ENCODE assay signal across 13 cellular contexts in the genomic region with DNA sequence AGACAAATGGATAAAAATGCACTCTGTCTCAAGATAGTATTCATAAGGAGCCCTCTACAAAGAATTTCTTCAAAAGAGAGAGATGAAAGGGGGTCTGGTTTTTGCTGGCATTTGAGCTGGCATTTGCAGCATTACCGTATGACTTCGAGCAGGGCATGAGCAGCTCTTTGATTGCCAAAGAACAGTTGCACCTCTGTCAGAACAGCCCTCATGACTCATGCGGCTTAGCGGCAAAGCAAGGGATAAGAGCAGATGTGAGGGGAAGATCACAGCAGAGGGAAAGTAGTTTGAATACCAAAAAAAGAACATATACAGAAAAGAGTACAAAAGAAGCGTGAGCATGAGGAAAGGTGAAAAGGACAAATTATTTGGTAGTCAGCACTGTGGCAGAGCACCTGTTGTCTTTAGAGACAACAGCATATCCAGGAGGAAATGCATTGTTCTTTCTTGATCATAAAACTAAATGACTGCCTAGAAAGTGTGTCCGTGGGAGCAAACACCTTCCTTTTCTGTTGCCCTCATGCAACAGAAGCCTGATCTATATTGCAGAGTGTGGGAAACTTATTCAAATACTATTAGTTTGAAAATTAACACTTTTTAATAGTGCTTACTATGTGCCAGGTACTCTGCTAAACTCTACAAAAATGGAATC.
A peak's percentile ranks its signal among the peaks of the same experiment; 100 is the strongest.
DNase-seq lines count a peak whose midpoint lies in the region; ATAC-seq, FAIRE-seq and TF ChIP-seq lines count a peak whose summit lies in the region.
"Had no signal": no experiment of that assay in that cellular context is flagged by ENCODE, and none has a peak within 500 bp of the region (broad histone marks: within the 10 kb centered on the region; RNA-seq: fewer than 3 reads in every experiment).

No MANE protein-coding gene starts in this region.

- no peaks in the 10 kb centered on the region for H3K9me3 ChIP-seq in astrocyte (ENCODE audit: insufficient read depth, low read depth, low read length)
- H3K9me3 ChIP-seq in thyroid gland = no peaks in the 10 kb centered on the region
- H3K9me3 ChIP-seq in endodermal cell (ENCODE audit: control insufficient read depth, low read length) = no peaks in the 10 kb centered on the region
- H3K9me3 ChIP-seq: ascending aorta, sigmoid colon had no signal

- H3K18ac ChIP-seq in mesendoderm (ENCODE audit: low read length) = no peak overlapping the region

- H3K27me3 Mint-ChIP-seq in astrocyte (ENCODE audit: low read depth, unreplicated experiment) (peaks cover 7% of the 10 kb centered on the region), endodermal cell (ENCODE audit: insufficient read depth) (no peaks in the 10 kb centered on the region)

- ATAC-seq in HG02885 (IDR thresholded peaks at IDR 0.05; ENCODE audit: poor library complexity, unreplicated experiment) = no peak

- H3K27ac ChIP-seq in KMS-11 = no peak overlapping the region
- H3K27ac ChIP-seq in astrocyte (ENCODE audit: low read depth, low read length) = no peak overlapping the region
- no peak overlapping the region for H3K27ac ChIP-seq in mesendoderm (ENCODE audit: low read depth, low read length)
- H3K27ac ChIP-seq in thyroid gland = no peak overlapping the region
- H3K27ac ChIP-seq in endodermal cell (ENCODE audit: low read depth, low read length) = no peak overlapping the region
- H3K27ac ChIP-seq: ascending aorta had no signal

- H3K56ac ChIP-seq in mesendoderm (ENCODE audit: low read length) = no peak overlapping the region

- H3K36me3 Mint-ChIP-seq in astrocyte (ENCODE audit: low read depth, unreplicated experiment) (no peaks in the 10 kb centered on the region), endodermal cell (ENCODE audit: low read depth) (no peaks in the 10 kb centered on the region)

- no peak overlapping the region for H2BK5ac ChIP-seq in mesendoderm (ENCODE audit: low read length)

- H3K36me3 ChIP-seq in KMS-11 (ENCODE audit: insufficient read depth) (no peaks in the 10 kb centered on the region), astrocyte (ENCODE audit: insufficient read depth, low read length) (no peaks in the 10 kb centered on the region), mesendoderm (ENCODE audit: control insufficient read depth, insufficient read depth, low read length) (no peaks in the 10 kb centered on the region), thyroid gland (no peaks in the 10 kb centered on the region), endodermal cell (ENCODE audit: control insufficient read depth, insufficient read depth, low read length) (no peaks in the 10 kb centered on the region)
- H3K36me3 ChIP-seq: ascending aorta, sigmoid colon had no signal

- intact Hi-C loops in thyroid gland (cut with DNase I) = no loop called here

- H3K27ac Mint-ChIP-seq in astrocyte (ENCODE audit: unreplicated experiment) (no peak overlapping the region), endodermal cell (no peak overlapping the region)

- H3K79me1 ChIP-seq in mesendoderm (ENCODE audit: low read length) = no peaks in the 10 kb centered on the region

- H4K5ac ChIP-seq in mesendoderm (ENCODE audit: low read length) = no peak overlapping the region

- H3K27me3 ChIP-seq in KMS-11 (ENCODE audit: insufficient read depth, low read depth) (no peaks in the 10 kb centered on the region), astrocyte (ENCODE audit: insufficient read depth, low read length) (peaks cover 2% of the 10 kb centered on the region), mesendoderm (ENCODE audit: insufficient read depth, low read length, poor library complexity) (no peaks in the 10 kb centered on the region), thyroid gland (no peaks in the 10 kb centered on the region), endodermal cell (ENCODE audit: control insufficient read depth, insufficient read depth, low read length, poor library complexity, severe bottlenecking) (no peaks in the 10 kb centered on the region)
- H3K27me3 ChIP-seq: ascending aorta, sigmoid colon had no signal

- H3K4me3 Mint-ChIP-seq in astrocyte (ENCODE audit: unreplicated experiment) (no peak overlapping the region), endodermal cell (no peak overlapping the region)

- no peak overlapping the region for H3K4ac ChIP-seq in mesendoderm (ENCODE audit: low read depth, low read length)

- H3K79me2 ChIP-seq in KMS-11 (ENCODE audit: insufficient read depth, low read depth) = no peaks in the 10 kb centered on the region
- H3K79me2 ChIP-seq in astrocyte (ENCODE audit: insufficient read depth, low read length) = no peaks in the 10 kb centered on the region
- no peaks in the 10 kb centered on the region for H3K79me2 ChIP-seq in mesendoderm (ENCODE audit: control insufficient read depth, insufficient read depth, low read length)

- H2AK5ac ChIP-seq in mesendoderm (ENCODE audit: low read length) = no peak overlapping the region

- TF ChIP-seq CTCF in KMS-11 (conservative IDR thresholded peaks at IDR 0.05; ENCODE audit: low read depth, low read length) (no peak), astrocyte (IDR thresholded peaks at IDR 0.05; ENCODE audit: insufficient read depth, low read depth, low read length) (no peak), thyroid gland (IDR thresholded peaks at IDR 0.05) (no peak), endodermal cell (conservative IDR thresholded peaks at IDR 0.05) (no peak)

- H3K23ac ChIP-seq in mesendoderm (ENCODE audit: low read length) = no peak overlapping the region

- H3K4me1 ChIP-seq in KMS-11 (ENCODE audit: low read depth, poor library complexity, severe bottlenecking) (peaks cover 11% of the 10 kb centered on the region), astrocyte (ENCODE audit: insufficient read depth, low read length) (no peaks in the 10 kb centered on the region), mesendoderm (ENCODE audit: control insufficient read depth, low read depth, low read length) (no peaks in the 10 kb centered on the region), thyroid gland (no peaks in the 10 kb centered on the region), endodermal cell (ENCODE audit: control insufficient read depth, insufficient read depth, low read length) (no peaks in the 10 kb centered on the region)
- H3K4me1 ChIP-seq: ascending aorta had no signal

- no CpG with 5 or more reads among the region's 6 CpGs for WGBS in mesendoderm (ENCODE audit: extremely low coverage, insufficient coverage, low lambda C conversion rate)
- WGBS in thyroid gland, 2 donors = 85 to 86% methylated on average over 6 of the region's 6 CpGs
- WGBS in endodermal cell (ENCODE audit: insufficient coverage in 1 of 2, insufficient read length in 1 of 2), 2 experiments = 67 to 80% methylated on average over 4 to 6 of the region's 6 CpGs

- no peak overlapping the region for H4K8ac ChIP-seq in mesendoderm (ENCODE audit: low read depth, low read length)

- peak; percentile 11 for DNase-seq in COLO668 (lab: John Stamatoyannopoulos, UW; ENCODE audit: unreplicated experiment)
- peak; percentile 61 for DNase-seq in astrocyte (ENCODE audit: low read depth)
- peak; percentile 14 for DNase-seq in mesendoderm
- DNase-seq in thyroid gland = no peak
- no peak for DNase-seq in activated effector memory CD4-positive, alpha-beta T cell treated with anti-CD3 and anti-CD28 coated beads, Interleukin-2, amount 50 U/mL, for 16 hours
- DNase-seq in endodermal cell = no peak
- DNase-seq: activated CD8-positive, alpha-beta memory T cell treated with anti-CD3 and anti-CD28 coated beads for 24 hours; NCI-H187 treated with DMSO at 0.1 percent for 48 hours; sigmoid colon had no signal

- H4K20me1 ChIP-seq in KMS-11 (ENCODE audit: insufficient read depth) = no peaks in the 10 kb centered on the region
- H4K20me1 ChIP-seq in astrocyte (ENCODE audit: insufficient read depth, low read length) = no peaks in the 10 kb centered on the region

- H3K9me3 Mint-ChIP-seq in astrocyte (ENCODE audit: unreplicated experiment) (peaks cover 3% of the 10 kb centered on the region), endodermal cell (peaks cover 3% of the 10 kb centered on the region)

- H3K4me3 ChIP-seq in KMS-11 (IDR thresholded peaks at IDR 0.05; ENCODE audit: insufficient read depth, low read depth, low read length) (no peak overlapping the region), astrocyte (ENCODE audit: insufficient read depth, low read depth, low read length) (no peak overlapping the region), mesendoderm (ENCODE audit: low read length) (no peak overlapping the region), thyroid gland (replicated peaks in 1 of 3) (no peak overlapping the region), endodermal cell (ENCODE audit: low read length) (no peak overlapping the region)
- H3K4me3 ChIP-seq: ascending aorta, sigmoid colon had no signal

- H2AFZ ChIP-seq in KMS-11 (ENCODE audit: low read depth) = no peak overlapping the region
- H2AFZ ChIP-seq in astrocyte (ENCODE audit: low read depth, low read length) = no peak overlapping the region

- H3K4me2 ChIP-seq in KMS-11 = peak overlapping the region; percentile 8; the same call in 1 of the 2 replicates
- H3K4me2 ChIP-seq in astrocyte (ENCODE audit: low read length) = peak overlapping the region; percentile 37
- H3K4me2 ChIP-seq in mesendoderm (ENCODE audit: low read length) = no peak overlapping the region

- TF ChIP-seq POLR2A in thyroid gland (IDR thresholded peaks at IDR 0.05) = no peak

- no peak overlapping the region for H2BK15ac ChIP-seq in mesendoderm (replicated peaks; ENCODE audit: low read depth)

- no peak overlapping the region for H2BK120ac ChIP-seq in mesendoderm (ENCODE audit: low read depth, low read length)

- FAIRE-seq in astrocyte (lab: Jason Lieb, UNC) = no peak
- FAIRE-seq: frontal cortex had no signal

- H3K4me1 Mint-ChIP-seq in astrocyte (ENCODE audit: low read depth, unreplicated experiment) (peaks cover 5% of the 10 kb centered on the region), endodermal cell (peaks cover 3% of the 10 kb centered on the region)

- H3K9ac ChIP-seq in KMS-11 (no peak overlapping the region), astrocyte (ENCODE audit: low read length) (no peak overlapping the region), mesendoderm (ENCODE audit: low read length) (no peak overlapping the region), endodermal cell (ENCODE audit: extremely low read depth, low read length, poor library complexity, severe bottlenecking) (no peak overlapping the region)

Comparison
In these comparisons a context has a peak if more than half of its experiments do, and no peak if none do; other contexts are left out.
1. DNase-seq: peak in COLO668 (single experiment), astrocyte (single experiment) and mesendoderm (single experiment); none in thyroid gland (0 of 2), activated effector memory CD4-positive, alpha-beta T cell treated with anti-CD3 and anti-CD28 coated beads, Interleukin-2, amount 50 U/mL, for 16 hours (single experiment) and endodermal cell (single experiment).